ENCODE assay signal across 16 cellular contexts in the genomic region with DNA sequence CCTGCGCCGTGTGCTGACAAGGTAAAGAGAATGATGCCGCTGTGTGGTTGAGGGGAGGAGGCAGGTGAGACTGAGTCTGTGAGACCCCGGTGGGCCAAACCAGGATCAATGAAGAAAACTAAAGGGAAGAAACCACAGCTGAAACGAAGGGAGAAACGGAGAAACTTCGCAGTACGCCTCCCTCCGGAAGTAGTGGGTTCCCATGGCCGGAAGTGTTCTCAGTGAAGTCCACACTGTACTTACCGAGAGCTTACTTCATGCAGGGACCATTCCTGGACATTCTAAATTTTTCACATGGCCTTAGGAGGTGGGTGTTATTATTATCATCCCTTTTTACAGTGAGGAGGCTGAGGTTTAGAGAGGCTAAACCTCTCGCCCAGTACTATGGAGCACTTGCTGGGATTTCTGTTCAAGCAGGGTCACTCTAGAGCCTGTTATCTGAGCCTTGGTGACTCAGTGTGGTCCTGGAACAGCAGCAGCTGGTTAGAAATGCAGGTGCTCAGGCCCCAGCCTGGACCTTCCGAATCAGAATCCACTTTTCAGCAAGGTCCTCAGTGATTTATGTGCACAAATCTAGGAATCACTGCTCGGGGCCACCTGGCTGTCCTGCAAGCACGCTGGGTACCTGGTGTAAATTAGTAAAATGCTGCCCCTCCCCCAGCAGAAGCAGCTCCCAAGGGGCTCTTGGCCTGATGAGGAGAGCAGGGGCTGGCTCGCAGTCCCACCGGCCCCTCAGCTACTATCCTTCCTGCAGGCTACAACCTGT. TPM values are rescaled to one million over a fixed set of nuclear protein-coding genes. Genes with fewer than 3 reads are reported as not detected.
DNase-seq lines count a peak whose midpoint lies in the region; ATAC-seq lines count a peak whose summit lies in the region.
"Had no signal": no experiment of that assay in that cellular context is flagged by ENCODE, and none has a peak within 500 bp of the region (broad histone marks: within the 10 kb centered on the region; RNA-seq: fewer than 3 reads in every experiment).

No MANE protein-coding gene starts in this region.

- no peaks in the 10 kb centered on the region for H3K9me3 ChIP-seq in CD4-positive, CD25-positive, alpha-beta regulatory T cell (ENCODE audit: control insufficient read depth in 2 of 2, low read length in 2 of 2)
- H3K9me3 ChIP-seq in KOPT-K1 (ENCODE audit: insufficient read depth, low read length, poor library complexity, severe bottlenecking), result no peaks in the 10 kb centered on the region
- H3K9me3 ChIP-seq in naive thymus-derived CD4-positive, alpha-beta T cell (ENCODE audit: control insufficient read depth in 2 of 3, low read length in 3 of 3), result no peaks in the 10 kb centered on the region
- H3K9me3 ChIP-seq: prostate gland, thoracic aorta had no signal

- H3K27ac ChIP-seq in CD4-positive, CD25-positive, alpha-beta regulatory T cell (ENCODE audit: insufficient read depth, low read length, poor library complexity, severe bottlenecking), result peak overlapping the region; percentile 75
- H3K27ac ChIP-seq in KOPT-K1 (ENCODE audit: low read depth, low read length, poor library complexity, severe bottlenecking), result peak overlapping the region; percentile 38
- H3K27ac ChIP-seq in naive thymus-derived CD4-positive, alpha-beta T cell (ENCODE audit: low read depth, low read length), result peak overlapping the region; percentile 79
- H3K27ac ChIP-seq: prostate gland, RWPE1, thoracic aorta had no signal

- peaks cover 9% of the 10 kb centered on the region for H3K27me3 Mint-ChIP-seq in CD4-positive, CD25-positive, alpha-beta regulatory T cell
- H3K27me3 Mint-ChIP-seq in activated naive CD8-positive, alpha-beta T cell treated with anti-CD3 and anti-CD28 coated beads, Interleukin-2, amount 10 ng/mL, durations not matched to agents 7 days and 5 days, result no peaks in the 10 kb centered on the region
- H3K27me3 Mint-ChIP-seq in naive thymus-derived CD4-positive, alpha-beta T cell, result no peaks in the 10 kb centered on the region

- intact Hi-C loops in naive thymus-derived CD4-positive, alpha-beta T cell (cut with micrococcal nuclease), result loop anchor here in 1 of 2 donors (1.0 to 2.0 kb wide), 6 partner anchors 9 to 149 kb away; a partner anchor contains a TSS

- ATAC-seq in CD4-positive, CD25-positive, alpha-beta regulatory T cell (ENCODE audit: low read depth in 2 of 2), result peak in 1 of 2 donors; percentile 9
- peak; percentile 5 for ATAC-seq in activated naive CD8-positive, alpha-beta T cell treated with anti-CD3 and anti-CD28 coated beads, Interleukin-2, amount 10 ng/mL, durations not matched to agents 7 days and 5 days (ENCODE audit: low read depth)
- ATAC-seq in naive thymus-derived CD4-positive, alpha-beta T cell, result peak; percentile 2
- no peak for ATAC-seq in HG03520 (IDR thresholded peaks at IDR 0.05; ENCODE audit: unreplicated experiment)
- ATAC-seq in GM18502 (IDR thresholded peaks at IDR 0.05; ENCODE audit: poor library complexity, unreplicated experiment), result no peak

- POLR2A ChIA-PET in activated naive CD8-positive, alpha-beta T cell treated with anti-CD3 and anti-CD28 coated beads, Interleukin-2, amount 10 ng/mL, durations not matched to agents 7 days and 5 days (lab: Charles Lee), result interaction anchor here (0.6 to 2.0 kb wide), 7 partner anchors 8 to 149 kb away, joined by 3 to 9 read pairs (median 4); a partner anchor contains a TSS
- POLR2A ChIA-PET in naive thymus-derived CD4-positive, alpha-beta T cell (lab: Charles Lee), result interaction anchor here (0.6 to 12.0 kb wide), 17 partner anchors 7 to 272 kb away, joined by 3 to 82 read pairs (median 5); a partner anchor contains a TSS

- H3K4me3 Mint-ChIP-seq in CD4-positive, CD25-positive, alpha-beta regulatory T cell, result peak overlapping the region; percentile 71 to 87 (median 80)
- peak overlapping the region; percentile 69 for H3K4me3 Mint-ChIP-seq in activated naive CD8-positive, alpha-beta T cell treated with anti-CD3 and anti-CD28 coated beads, Interleukin-2, amount 10 ng/mL, durations not matched to agents 7 days and 5 days
- peak overlapping the region; percentile 73 to 85 (median 82) for H3K4me3 Mint-ChIP-seq in naive thymus-derived CD4-positive, alpha-beta T cell

- no peaks in the 10 kb centered on the region for H3K27me3 ChIP-seq in CD4-positive, CD25-positive, alpha-beta regulatory T cell (ENCODE audit: control insufficient read depth, insufficient read depth, low read length)
- no peaks in the 10 kb centered on the region for H3K27me3 ChIP-seq in naive thymus-derived CD4-positive, alpha-beta T cell (ENCODE audit: control insufficient read depth in 2 of 2, insufficient read depth in 2 of 2, low read length in 2 of 2)

- DNase-seq in CD4-positive, CD25-positive, alpha-beta regulatory T cell, result peak in 1 of 3 donors; percentile 37
- no peak for DNase-seq in activated naive CD8-positive, alpha-beta T cell treated with anti-CD3 and anti-CD28 coated beads, Interleukin-2, amount 10 ng/mL, durations not matched to agents 7 days and 5 days
- no peak for DNase-seq in naive thymus-derived CD4-positive, alpha-beta T cell
- DNase-seq in activated effector memory CD4-positive, alpha-beta T cell treated with Interleukin-2 at 50 U/mL for 16 hours, result no peak
- DNase-seq in NCI-H774 (lab: John Stamatoyannopoulos, UW), result no peak
- DNase-seq: erythroblast; kidney; NCI-H2081; stimulated activated CD4-positive, alpha-beta T cell treated with anti-CD3 and anti-CD28 coated beads, Interleukin-12 subunit alpha, Interleukin-12 subunit beta, amount 100 ng/mL, for 4 hours had no signal

- H3K4me1 Mint-ChIP-seq in CD4-positive, CD25-positive, alpha-beta regulatory T cell, result peaks cover 12 to 72% (median 43%) of the 10 kb centered on the region in 4 donors
- peaks cover 66% of the 10 kb centered on the region for H3K4me1 Mint-ChIP-seq in activated naive CD8-positive, alpha-beta T cell treated with anti-CD3 and anti-CD28 coated beads, Interleukin-2, amount 10 ng/mL, durations not matched to agents 7 days and 5 days
- peaks cover 44 to 82% (median 69%) of the 10 kb centered on the region in 7 donors for H3K4me1 Mint-ChIP-seq in naive thymus-derived CD4-positive, alpha-beta T cell

- H3K36me3 ChIP-seq in CD4-positive, CD25-positive, alpha-beta regulatory T cell (ENCODE audit: control insufficient read depth, insufficient read depth, low read length), result peaks cover 93% of the 10 kb centered on the region
- H3K36me3 ChIP-seq in KOPT-K1 (ENCODE audit: insufficient read depth, low read length), result peaks cover 96% of the 10 kb centered on the region
- peaks cover 39 to 84% (median 42%) of the 10 kb centered on the region in 3 experiments for H3K36me3 ChIP-seq in naive thymus-derived CD4-positive, alpha-beta T cell (ENCODE audit: control insufficient read depth in 2 of 3, insufficient read depth in 3 of 3, low read length in 3 of 3)
- H3K36me3 ChIP-seq: prostate gland, thoracic aorta had no signal

- H3K4me3 ChIP-seq in CD4-positive, CD25-positive, alpha-beta regulatory T cell (ENCODE audit: low read depth, low read length), result peak overlapping the region; percentile 44
- H3K4me3 ChIP-seq in naive thymus-derived CD4-positive, alpha-beta T cell (ENCODE audit: low read length), result peak overlapping the region; percentile 21
- H3K4me3 ChIP-seq: prostate gland, thoracic aorta had no signal

- peaks cover 42% of the 10 kb centered on the region for H3K4me1 ChIP-seq in CD4-positive, CD25-positive, alpha-beta regulatory T cell (ENCODE audit: control insufficient read depth, insufficient read depth, low read length, poor library complexity, severe bottlenecking)
- H3K4me1 ChIP-seq in naive thymus-derived CD4-positive, alpha-beta T cell (ENCODE audit: control insufficient read depth in 2 of 2, insufficient read depth in 2 of 2, low read length in 2 of 2), result peaks cover 15 to 47% of the 10 kb centered on the region in 2 donors

- no peaks in the 10 kb centered on the region for H3K9me3 Mint-ChIP-seq in CD4-positive, CD25-positive, alpha-beta regulatory T cell
- no peaks in the 10 kb centered on the region for H3K9me3 Mint-ChIP-seq in activated naive CD8-positive, alpha-beta T cell treated with anti-CD3 and anti-CD28 coated beads, Interleukin-2, amount 10 ng/mL, durations not matched to agents 7 days and 5 days
- H3K9me3 Mint-ChIP-seq in naive thymus-derived CD4-positive, alpha-beta T cell, result peaks cover 0 to 12% (median 0%) of the 10 kb centered on the region in 11 donors

- peak overlapping the region; percentile 95 to 98 (median 97) for H3K27ac Mint-ChIP-seq in CD4-positive, CD25-positive, alpha-beta regulatory T cell
- peak overlapping the region; percentile 85 for H3K27ac Mint-ChIP-seq in activated naive CD8-positive, alpha-beta T cell treated with anti-CD3 and anti-CD28 coated beads, Interleukin-2, amount 10 ng/mL, durations not matched to agents 7 days and 5 days
- H3K27ac Mint-ChIP-seq in naive thymus-derived CD4-positive, alpha-beta T cell, result peak overlapping the region; percentile 82 to 100 (median 99)

- CTCF ChIA-PET in naive thymus-derived CD4-positive, alpha-beta T cell (lab: Charles Lee), result interaction anchor here (1.1 to 4.1 kb wide), 4 partner anchors 9 to 149 kb away, joined by 4 to 24 read pairs (median 5); a partner anchor contains a TSS

- peaks cover 59% of the 10 kb centered on the region for H3K36me3 Mint-ChIP-seq in CD4-positive, CD25-positive, alpha-beta regulatory T cell
- peaks cover 66% of the 10 kb centered on the region for H3K36me3 Mint-ChIP-seq in activated naive CD8-positive, alpha-beta T cell treated with anti-CD3 and anti-CD28 coated beads, Interleukin-2, amount 10 ng/mL, durations not matched to agents 7 days and 5 days
- peaks cover 13 to 69% (median 53%) of the 10 kb centered on the region in 5 donors for H3K36me3 Mint-ChIP-seq in naive thymus-derived CD4-positive, alpha-beta T cell

RNA-seq across cellular contexts. Expression of a gene that starts 18.0 kb away (rescaled TPM):
- total RNA-seq in CD4-positive, CD25-positive, alpha-beta regulatory T cell, result 390 TPM
- polyA plus RNA-seq in CD4-positive, CD25-positive, alpha-beta regulatory T cell, result 100 to 1,000 TPM; 150 to 253 (median 213) TPM
- 100 to 1,000 TPM; 303 to 313 TPM for total RNA-seq in activated naive CD8-positive, alpha-beta T cell treated with anti-CD3 and anti-CD28 coated beads, Interleukin-2, amount 10 ng/mL, durations not matched to agents 7 days and 5 days
- total RNA-seq in naive thymus-derived CD4-positive, alpha-beta T cell, result 100 to 1,000 TPM; 180 to 399 (median 224) TPM
- 100 to 1,000 TPM; 217 to 371 TPM for polyA plus RNA-seq in naive thymus-derived CD4-positive, alpha-beta T cell
- total RNA-seq: MCF 10A had no signal

RNA-seq across cellular contexts. Expression of a gene that starts 40.9 kb away (rescaled TPM):
- total RNA-seq in CD4-positive, CD25-positive, alpha-beta regulatory T cell, result 2.8 TPM
- polyA plus RNA-seq in CD4-positive, CD25-positive, alpha-beta regulatory T cell, result under 1 TPM; 0.30 to 0.68 (median 0.60) TPM
- 1 to 10 TPM; 5.6 to 6.0 TPM for total RNA-seq in activated naive CD8-positive, alpha-beta T cell treated with anti-CD3 and anti-CD28 coated beads, Interleukin-2, amount 10 ng/mL, durations not matched to agents 7 days and 5 days
- 10 to 100 TPM in 1 of 5 experiments, 1 to 10 TPM in 4; 4.1 to 12.0 (median 7.9) TPM for total RNA-seq in naive thymus-derived CD4-positive, alpha-beta T cell
- under 1 TPM; 0.31 to 0.82 TPM for polyA plus RNA-seq in naive thymus-derived CD4-positive, alpha-beta T cell

Comparison
In these comparisons a context has a peak if more than half of its experiments do, and no peak if none do; other contexts are left out.
1. ATAC-seq: peak in activated naive CD8-positive, alpha-beta T cell treated with anti-CD3 and anti-CD28 coated beads, Interleukin-2, amount 10 ng/mL, durations not matched to agents 7 days and 5 days (single experiment) and naive thymus-derived CD4-positive, alpha-beta T cell (single experiment); none in HG03520 (single experiment) and GM18502 (single experiment).
2. Peak in every context shown above with its lines, with median percentiles within 50 percentile points of each other: H3K27ac ChIP-seq, H3K27ac Mint-ChIP-seq and H3K4me3 Mint-ChIP-seq.